Comparison of ENCODE assay signal across 1 cellular context in genomic region chr21:37796011-37796410, GRCh38.
TF ChIP-seq lines count a peak whose summit lies in the region.

No MANE protein-coding gene starts in this region.

TF ChIP-seq in IMR-90, 13 proteins besides CTCF, POLR2A, EP300 and RAD21:
- TF ChIP-seq, protein P1, sequence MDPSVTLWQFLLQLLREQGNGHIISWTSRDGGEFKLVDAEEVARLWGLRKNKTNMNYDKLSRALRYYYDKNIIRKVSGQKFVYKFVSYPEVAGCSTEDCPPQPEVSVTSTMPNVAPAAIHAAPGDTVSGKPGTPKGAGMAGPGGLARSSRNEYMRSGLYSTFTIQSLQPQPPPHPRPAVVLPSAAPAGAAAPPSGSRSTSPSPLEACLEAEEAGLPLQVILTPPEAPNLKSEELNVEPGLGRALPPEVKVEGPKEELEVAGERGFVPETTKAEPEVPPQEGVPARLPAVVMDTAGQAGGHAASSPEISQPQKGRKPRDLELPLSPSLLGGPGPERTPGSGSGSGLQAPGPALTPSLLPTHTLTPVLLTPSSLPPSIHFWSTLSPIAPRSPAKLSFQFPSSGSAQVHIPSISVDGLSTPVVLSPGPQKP (IDR thresholded peaks at IDR 0.05; ENCODE audit: borderline replicate concordance, low read depth, low read length), result no peak
- TF ChIP-seq CHD1 (IDR thresholded peaks at IDR 0.05; ENCODE audit: low read depth, low read length) (no peak), NFE2L2 (IDR thresholded peaks at IDR 0.05; ENCODE audit: low read depth, low read length) (no peak), RCOR1 (IDR thresholded peaks at IDR 0.05; ENCODE audit: insufficient replicate concordance, low read length) (no peak), MXI1 (IDR thresholded peaks at IDR 0.05; ENCODE audit: borderline replicate concordance, low read depth, low read length) (no peak), MAFK (IDR thresholded peaks at IDR 0.05; ENCODE audit: low read depth, low read length) (no peak), MAZ (IDR thresholded peaks at IDR 0.05; ENCODE audit: borderline replicate concordance, low read depth, low read length) (no peak)
